Comparison of ENCODE assay signal across 8 cellular contexts in genomic region chr2:27807476-27807875, GRCh38. TPM values are rescaled to one million over a fixed set of nuclear protein-coding genes. Genes with fewer than 3 reads are reported as not detected.
DNase-seq lines count a peak whose midpoint lies in the region; ATAC-seq, FAIRE-seq and TF ChIP-seq lines count a peak whose summit lies in the region.

No MANE protein-coding gene starts in this region.

- 61% methylated on average over 4 of the region's 4 CpGs for WGBS in HepG2 (ENCODE audit: low lambda C conversion rate)

- no peak for TF ChIP-seq EP300 in HepG2 (IDR thresholded peaks at IDR 0.05; ENCODE audit: low read depth in 2 of 2, low read length in 2 of 2)
- no peak for TF ChIP-seq EP300 in HepG2 (CRISPR knock-in tag; IDR thresholded peaks at IDR 0.05; ENCODE audit: borderline replicate concordance)

- no peak overlapping the region for H3K27ac ChIP-seq in HepG2 (ENCODE audit: extremely low read length, insufficient read depth, low read length)

- H3K27me3 ChIP-seq in HepG2 (ENCODE audit: control insufficient read depth in 1 of 2, insufficient read depth in 2 of 2, low read length in 2 of 2): no peaks in the 10 kb centered on the region

- TF ChIP-seq CTCF in HepG2 (CRISPR knock-in tag; IDR thresholded peaks at IDR 0.05): peak; percentile 73

- H3K4me3 ChIP-seq in HepG2 (replicated peaks in 1 of 3; ENCODE audit: insufficient read depth in 1 of 3, low read depth in 2 of 3, low read length in 3 of 3): no peak overlapping the region

- in situ Hi-C loops in HepG2 (cut with HindIII; ENCODE audit: extremely low pct_ligation_motif_present, low pct_unique_long_range_greater_than_20kb): no loop called here

- no peak for TF ChIP-seq POLR2A in HepG2 (IDR thresholded peaks at IDR 0.05; ENCODE audit: insufficient read depth in 1 of 2, low read depth in 2 of 2, low read length in 2 of 2)

- intact Hi-C loops in HepG2 (cut with micrococcal nuclease; ENCODE audit: unreplicated experiment) (loop anchor here (1.0 to 10.0 kb wide), 3 partner anchors 197 to 645 kb away; no protein-coding TSS in a partner anchor), posterior vena cava (cut with DNase I) (loop anchor here in 1 of 2 donors (10.0 kb wide), 1 partner anchor 77 kb away; no protein-coding TSS in a partner anchor)

- no peaks in the 10 kb centered on the region for H3K9me3 ChIP-seq in HepG2 (ENCODE audit: low read length)

- H3K9ac ChIP-seq in HepG2 (ENCODE audit: insufficient read depth, low read depth, low read length): no peak overlapping the region

- peak; percentile 78 for TF ChIP-seq RAD21 in HepG2 (CRISPR knock-in tag; IDR thresholded peaks at IDR 0.05)

- H3K4me1 ChIP-seq in HepG2 (ENCODE audit: insufficient read depth, low read length): peaks cover 15% of the 10 kb centered on the region

- CTCF ChIA-PET in HepG2 (lab: Yijun Ruan, JAX; ENCODE audit: low intra/inter-chr PET ratio, low total read pairs): interaction anchor here (1.0 to 1.6 kb wide), 3 partner anchors 589 to 645 kb away, joined by 4 to 5 read pairs (median 5); no protein-coding TSS in a partner anchor

- H4K20me1 ChIP-seq in HepG2 (ENCODE audit: insufficient read depth, low read length): no peaks in the 10 kb centered on the region

- no peak overlapping the region for H3K4me2 ChIP-seq in HepG2 (ENCODE audit: low read depth, low read length)

- POLR2A ChIA-PET in HepG2 (lab: Yijun Ruan, JAX): no interaction called here

- H3K36me3 ChIP-seq in HepG2 (replicated peaks in 1 of 2; ENCODE audit: control insufficient read depth in 1 of 2, insufficient read depth in 2 of 2, low read length in 2 of 2): no peaks in the 10 kb centered on the region

- H2AFZ ChIP-seq in HepG2 (ENCODE audit: low read length): no peak overlapping the region

- no TSS peak for BruUV-seq in HepG2 (replicated peaks; lab: Mats Ljungman, UMichigan)

- FAIRE-seq in HepG2 (lab: Jason Lieb, UNC): peak; percentile 18

- ATAC-seq in HepG2: peak; percentile 95
- no peak for ATAC-seq in HG03135 (IDR thresholded peaks at IDR 0.05; ENCODE audit: unreplicated experiment)

- H3K79me2 ChIP-seq in HepG2 (ENCODE audit: insufficient read depth, low read length): no peaks in the 10 kb centered on the region

- peak; percentile 45 for DNase-seq in EH (ENCODE audit: low read depth)
- peak; percentile 26 for DNase-seq in HuH-7 (ENCODE audit: low spot score)
- peak; percentile 37 for DNase-seq in amniotic epithelial cell (ENCODE audit: low read depth)
- peak; percentile 36 for DNase-seq in HepG2 (ENCODE audit: low spot score)
- DNase-seq in posterior vena cava (ENCODE audit: low spot score): no peak
- DNase-seq in dedifferentiated amniotic fluid mesenchymal stem cell (ENCODE audit: extremely low spot score): no peak
- no peak for DNase-seq in NCI-H1092 treated with DMSO at 0.1 percent for 48 hours (lab: John Stamatoyannopoulos, UW)

TF ChIP-seq in HepG2, 621 proteins besides CTCF, POLR2A, EP300 and RAD21 (continues in another document):
- TF ChIP-seq IKZF5 (CRISPR knock-in tag; IDR thresholded peaks at IDR 0.05) (no peak), TSC22D2 (CRISPR knock-in tag; IDR thresholded peaks at IDR 0.05; ENCODE audit: borderline replicate concordance) (no peak), SRSF1 (optimal IDR thresholded peaks at IDR 0.05; ENCODE audit: low read depth, low read length) (no peak), KAT7 (CRISPR knock-in tag; IDR thresholded peaks at IDR 0.05; ENCODE audit: borderline replicate concordance) (no peak), U2AF1 (optimal IDR thresholded peaks at IDR 0.05; ENCODE audit: low read depth, low read length) (no peak), ZNF788 (CRISPR knock-in tag; IDR thresholded peaks at IDR 0.05; ENCODE audit: borderline replicate concordance) (no peak), ZFX (CRISPR knock-in tag; IDR thresholded peaks at IDR 0.05; ENCODE audit: low read depth) (no peak), ZNF484 (CRISPR knock-in tag; IDR thresholded peaks at IDR 0.05; ENCODE audit: borderline replicate concordance, low read depth) (no peak), YY1 (IDR thresholded peaks at IDR 0.05; ENCODE audit: insufficient read depth, insufficient replicate concordance, low read depth, low read length) (no peak), HIC2 (CRISPR knock-in tag; IDR thresholded peaks at IDR 0.05; ENCODE audit: low read depth) (no peak), ZNF138 (CRISPR knock-in tag; IDR thresholded peaks at IDR 0.05; ENCODE audit: low read depth) (no peak), GABPA (IDR thresholded peaks at IDR 0.05; ENCODE audit: low read depth, low read length) (no peak), GABPA (CRISPR knock-in tag; IDR thresholded peaks at IDR 0.05; ENCODE audit: low read depth) (peak; percentile 14; the same call in 1 of the 2 replicates), TGIF2 (CRISPR knock-in tag; IDR thresholded peaks at IDR 0.05) (no peak), NR2F2 (IDR thresholded peaks at IDR 0.05; ENCODE audit: borderline replicate concordance, low read depth) (no peak), ZNF30 (CRISPR knock-in tag; IDR thresholded peaks at IDR 0.05) (no peak), STAG1 (CRISPR knock-in tag; IDR thresholded peaks at IDR 0.05) (peak; percentile 88), ZNF274 (CRISPR knock-in tag; IDR thresholded peaks at IDR 0.05) (no peak), SMAD9 (CRISPR knock-in tag; IDR thresholded peaks at IDR 0.05) (no peak), RORA (CRISPR knock-in tag; IDR thresholded peaks at IDR 0.05) (no peak)
- TF ChIP-seq, protein P1, sequence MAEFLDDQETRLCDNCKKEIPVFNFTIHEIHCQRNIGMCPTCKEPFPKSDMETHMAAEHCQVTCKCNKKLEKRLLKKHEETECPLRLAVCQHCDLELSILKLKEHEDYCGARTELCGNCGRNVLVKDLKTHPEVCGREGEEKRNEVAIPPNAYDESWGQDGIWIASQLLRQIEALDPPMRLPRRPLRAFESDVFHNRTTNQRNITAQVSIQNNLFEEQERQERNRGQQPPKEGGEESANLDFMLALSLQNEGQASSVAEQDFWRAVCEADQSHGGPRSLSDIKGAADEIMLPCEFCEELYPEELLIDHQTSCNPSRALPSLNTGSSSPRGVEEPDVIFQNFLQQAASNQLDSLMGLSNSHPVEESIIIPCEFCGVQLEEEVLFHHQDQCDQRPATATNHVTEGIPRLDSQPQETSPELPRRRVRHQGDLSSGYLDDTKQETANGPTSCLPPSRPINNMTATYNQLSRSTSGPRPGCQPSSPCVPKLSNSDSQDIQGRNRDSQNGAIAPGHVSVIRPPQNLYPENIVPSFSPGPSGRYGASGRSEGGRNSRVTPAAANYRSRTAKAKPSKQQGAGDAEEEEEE (CRISPR knock-in tag; IDR thresholded peaks at IDR 0.05; ENCODE audit: borderline replicate concordance): no peak

RNA-seq across cellular contexts. Expression of gene MRPL33, which starts 36.0 kb away (rescaled TPM):
- total RNA-seq in HepG2 (2016; rRNA removed; fragmentation: Illumina TruSeq; extraction: Trizol): 218 and 227 TPM in 2 replicates
- total RNA-seq in HepG2 (2016; cell fraction: cytosol; rRNA removed; fragmentation: Illumina TruSeq; extraction: Trizol; ENCODE audit: low read depth): 206 and 269 TPM in 2 replicates
- total RNA-seq in HepG2 (2016; cell fraction: insoluble cytoplasmic fraction; rRNA removed; fragmentation: Illumina TruSeq; extraction: Trizol): 231 and 234 TPM in 2 replicates
- 210 and 239 TPM in 2 replicates for total RNA-seq in HepG2 (2016; cell fraction: membrane; rRNA removed; fragmentation: Illumina TruSeq; extraction: Trizol)
- 93.8 and 105 TPM in 2 replicates for total RNA-seq in HepG2 (2016; cell fraction: nucleus; rRNA removed; fragmentation: Illumina TruSeq; extraction: Trizol)
- polyA plus RNA-seq in HepG2 (2011; rRNA removed): 54.9 and 69.7 TPM in 2 replicates
- polyA plus RNA-seq in HepG2 (2011; cell fraction: cytosol; rRNA removed): 29.2 and 44.3 TPM in 2 replicates
- polyA plus RNA-seq in HepG2 (2011; cell fraction: nucleus; rRNA removed): 19.7 and 29.3 TPM in 2 replicates
- 135 and 250 TPM in 2 replicates for polyA plus RNA-seq in HepG2 (2012)
- polyA plus RNA-seq in HepG2 (2016; cell fraction: cytosol; fragmentation: Illumina TruSeq; extraction: Trizol; ENCODE audit: low read depth): 238 and 374 TPM in 2 replicates
- 240 and 279 TPM in 2 replicates for polyA plus RNA-seq in HepG2 (2016; cell fraction: insoluble cytoplasmic fraction; fragmentation: Illumina TruSeq; extraction: Trizol; ENCODE audit: low read depth)
- polyA plus RNA-seq in HepG2 (2016; cell fraction: membrane; fragmentation: Illumina TruSeq; extraction: Trizol; ENCODE audit: low read depth): 207 and 271 TPM in 2 replicates
- 189 and 213 TPM in 2 replicates for polyA plus RNA-seq in HepG2 (2016; cell fraction: nucleus; fragmentation: Illumina TruSeq; extraction: Trizol; ENCODE audit: insufficient read depth, low read depth)
- 1.6 and 6.6 TPM in 2 replicates for polyA minus RNA-seq in HepG2 (2011; rRNA and poly(A)+ RNA removed; ENCODE audit: low replicate concordance)
- 17.9 and 19.8 TPM in 2 replicates for polyA minus RNA-seq in HepG2 (2011; cell fraction: cytosol; rRNA and poly(A)+ RNA removed)
- 35.8 and 39.4 TPM in 2 replicates for polyA minus RNA-seq in HepG2 (2011; cell fraction: nucleus; rRNA and poly(A)+ RNA removed)
- total RNA-seq in posterior vena cava: 10 to 100 TPM; 88.8 to 93.0 TPM

Comparison
In these comparisons a context has a peak if more than half of its experiments do, and no peak if none do; other contexts are left out.
1. DNase-seq: peak in EH (single experiment), HuH-7 (single experiment), amniotic epithelial cell (single experiment) and HepG2 (single experiment); none in posterior vena cava (single experiment), dedifferentiated amniotic fluid mesenchymal stem cell (single experiment) and NCI-H1092 treated with DMSO at 0.1 percent for 48 hours (single experiment).